Comparison of ENCODE assay signal across 27 cellular contexts in the genomic region with DNA sequence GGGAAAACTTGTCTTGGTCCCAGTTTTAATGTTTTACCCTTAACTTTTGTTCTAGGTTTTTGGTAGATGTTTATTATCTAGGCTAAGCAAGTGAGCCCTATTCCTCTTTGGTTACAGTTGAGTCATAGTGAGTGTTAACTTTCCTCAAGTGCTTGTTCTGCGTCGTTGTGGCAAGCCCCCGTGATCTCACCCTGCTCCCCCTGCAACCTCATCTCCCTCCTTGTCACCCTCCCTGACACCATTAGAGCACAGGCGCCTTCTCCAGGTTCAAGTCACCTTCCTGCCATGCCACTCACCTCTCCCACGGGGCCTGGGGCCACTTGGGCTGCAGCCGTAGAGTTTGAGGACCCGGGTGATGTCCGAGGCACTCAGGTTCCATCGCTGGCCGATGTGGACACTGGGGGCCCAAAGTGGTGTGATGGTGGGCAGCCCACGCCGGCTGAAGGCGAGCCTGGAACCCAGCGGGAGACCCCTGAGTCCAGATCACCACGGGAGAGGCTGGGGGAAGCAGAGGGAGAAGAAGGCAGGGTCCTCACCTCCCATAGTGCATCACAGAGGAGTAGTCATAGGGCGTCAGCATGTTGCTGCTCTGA. TPM values are rescaled to one million over a fixed set of nuclear protein-coding genes. Genes with fewer than 3 reads are reported as not detected.
"Had no signal": no experiment of that assay in that cellular context is flagged by ENCODE, and none has a peak within 500 bp of the region (broad histone marks: within the 10 kb centered on the region; RNA-seq: fewer than 3 reads in every experiment).

No MANE protein-coding gene starts in this region.

- H3K36me3 ChIP-seq: cardiac muscle cell, pancreas, right atrium auricular region, tibial artery had no signal

- ATAC-seq: activated naive CD8-positive, alpha-beta T cell treated with anti-CD3 and anti-CD28 coated beads, Interleukin-2, amount 50 U/mL, for 24 hours; esophagus mucosa; left lobe of liver; pancreas; psoas muscle had no signal

- H3K27ac Mint-ChIP-seq: activated naive CD4-positive, alpha-beta T cell treated with anti-CD3 and anti-CD28 coated beads, Interleukin-2, amount 10 ng/mL, durations not matched to agents 7 days and 5 days; activated naive CD8-positive, alpha-beta T cell treated with anti-CD3 and anti-CD28 coated beads, Interleukin-2, amount 50 U/mL, for 24 hours; mesothelial cell of epicardium; nephron; stimulated activated naive CD8-positive, alpha-beta T cell treated with anti-CD3 and anti-CD28 coated beads, Interleukin-15, Interleukin-2, amounts not matched to agents 100 ng/mL and 50 ng/mL, for 24 hours had no signal

- DNase-seq: activated CD4-positive, alpha-beta memory T cell treated with anti-CD3 and anti-CD28 coated beads for 36 hours; activated CD4-positive, alpha-beta T cell treated with anti-CD3 and anti-CD28 coated beads for 48 hours; activated CD4-positive, CD25-positive, alpha-beta regulatory T cell; activated effector memory CD4-positive, alpha-beta T cell treated with Interleukin-2 at 50 U/mL for 16 hours; activated naive CD4-positive, alpha-beta T cell treated with anti-CD3 and anti-CD28 coated beads, Interleukin-2, amount 10 ng/mL, durations not matched to agents 7 days and 5 days; activated naive CD8-positive, alpha-beta T cell treated with anti-CD3 and anti-CD28 coated beads, Interleukin-2, amount 50 U/mL, for 24 hours; activated T-cell treated with anti-CD3 and anti-CD28 coated beads, Interleukin-2, amount 50 U/mL, for 4 hours; dermis blood vessel endothelial cell; effector memory CD4-positive, alpha-beta T cell; foreskin melanocyte; psoas muscle; stimulated activated CD4-positive, alpha-beta T cell treated with anti-CD3 and anti-CD28 coated beads, Interleukin-4, amount 100 ng/mL, for 24 hours; tibial artery had no signal

- H3K9me3 ChIP-seq: pancreas, psoas muscle, right atrium auricular region, tibial artery had no signal

- H3K27me3 Mint-ChIP-seq: activated CD4-positive, alpha-beta memory T cell treated with anti-CD3 and anti-CD28 coated beads for 36 hours; stimulated activated naive CD8-positive, alpha-beta T cell treated with anti-CD3 and anti-CD28 coated beads, Interleukin-15, Interleukin-2, amounts not matched to agents 100 ng/mL and 50 ng/mL, for 24 hours had no signal

- H3K9me3 Mint-ChIP-seq: activated CD4-positive, alpha-beta memory T cell treated with anti-CD3 and anti-CD28 coated beads for 36 hours; activated naive CD4-positive, alpha-beta T cell treated with anti-CD3 and anti-CD28 coated beads, Interleukin-2, amount 10 ng/mL, durations not matched to agents 7 days and 5 days; activated naive CD8-positive, alpha-beta T cell treated with anti-CD3 and anti-CD28 coated beads, Interleukin-2, amount 50 U/mL, for 24 hours; activated T-cell treated with anti-CD3 and anti-CD28 coated beads, Interleukin-2, amount 50 U/mL, for 4 hours; immature natural killer cell; mesothelial cell of epicardium; nephron; stimulated activated naive CD8-positive, alpha-beta T cell treated with anti-CD3 and anti-CD28 coated beads, Interleukin-15, Interleukin-2, amounts not matched to agents 100 ng/mL and 50 ng/mL, for 24 hours had no signal

- H3K36me3 Mint-ChIP-seq: activated naive CD4-positive, alpha-beta T cell treated with anti-CD3 and anti-CD28 coated beads, Interleukin-2, amount 10 ng/mL, durations not matched to agents 7 days and 5 days; mesothelial cell of epicardium had no signal

- H3K4me1 ChIP-seq: pancreas, psoas muscle, right atrium auricular region, tibial artery had no signal

- H3K4me1 Mint-ChIP-seq: mesothelial cell of epicardium had no signal

- H3K4me3 ChIP-seq: cardiac muscle cell, hepatocyte, lung, pancreas, psoas muscle, right atrium auricular region, tibial artery had no signal

- H3K27ac ChIP-seq: cardiac muscle cell, hepatocyte, pancreas, psoas muscle, right atrium auricular region, tibial artery had no signal

- H3K27me3 ChIP-seq: pancreas, right atrium auricular region had no signal

- H3K4me3 Mint-ChIP-seq: activated CD4-positive, alpha-beta memory T cell treated with anti-CD3 and anti-CD28 coated beads for 36 hours; activated naive CD4-positive, alpha-beta T cell treated with anti-CD3 and anti-CD28 coated beads, Interleukin-2, amount 10 ng/mL, durations not matched to agents 7 days and 5 days; activated naive CD8-positive, alpha-beta T cell treated with anti-CD3 and anti-CD28 coated beads, Interleukin-2, amount 50 U/mL, for 24 hours; activated T-cell treated with anti-CD3 and anti-CD28 coated beads, Interleukin-2, amount 50 U/mL, for 4 hours; mesothelial cell of epicardium; nephron; stimulated activated naive CD8-positive, alpha-beta T cell treated with anti-CD3 and anti-CD28 coated beads, Interleukin-15, Interleukin-2, amounts not matched to agents 100 ng/mL and 50 ng/mL, for 24 hours had no signal

RNA-seq across cellular contexts. Expression of gene ASTL, which starts 8.7 kb away (rescaled TPM):
- total RNA-seq: cardiac muscle cell, dermis blood vessel endothelial cell, endothelial cell of umbilical vein, hepatocyte, kidney epithelial cell, left lobe of liver, lung, pancreas, psoas muscle, right atrium auricular region, ureter had no signal
- polyA plus RNA-seq: cardiac muscle cell, endothelial cell of umbilical vein, hepatocyte, immature natural killer cell had no signal

RNA-seq across cellular contexts. Expression of gene ADRA2B, which starts 13.3 kb away (rescaled TPM):
- total RNA-seq: endothelial cell of umbilical vein, esophagus mucosa had no signal
- polyA plus RNA-seq: endothelial cell of umbilical vein had no signal
